In genomic region chr6:99484527-99485394, GRCh38 we compare ENCODE assay signal across 8 cellular contexts. TPM values are rescaled to one million over a fixed set of nuclear protein-coding genes. Genes with fewer than 3 reads are reported as not detected.
DNase-seq lines count a peak whose midpoint lies in the region; ATAC-seq and TF ChIP-seq lines count a peak whose summit lies in the region.
"Not testable (repeated sequence)": the region's sequence is repeated elsewhere in the genome, so short reads cannot be mapped to it uniquely, and the experiment has no call there.

No MANE protein-coding gene starts in this region.

- peak overlapping the region; percentile 16 for H3K4me3 ChIP-seq in OCI-LY7 (ENCODE audit: low read depth, low read length, poor library complexity, severe bottlenecking)

- H4K20me1 ChIP-seq in OCI-LY7 (ENCODE audit: insufficient read depth, low read length): not testable (repeated sequence)

- H3K4me1 ChIP-seq in OCI-LY7 (ENCODE audit: insufficient read depth, low read length, poor library complexity, severe bottlenecking): peaks cover 17% of the 10 kb centered on the region

- H3K79me2 ChIP-seq in OCI-LY7 (ENCODE audit: insufficient read depth, low read depth, low read length): not testable (repeated sequence)

- not testable (repeated sequence) for H3K9me3 ChIP-seq in OCI-LY7 (ENCODE audit: low read length)

- peak overlapping the region; percentile 36 for H3K27ac ChIP-seq in OCI-LY7 (ENCODE audit: low read depth, low read length, poor library complexity, severe bottlenecking)

- CTCF ChIA-PET in GM10248 (lab: Yijun Ruan, JAX): interaction anchor here (1.4 to 3.6 kb wide), 6 partner anchors 10 to 37 kb away, joined by 3 to 11 read pairs (median 4); no protein-coding TSS in a partner anchor
- CTCF ChIA-PET in OCI-LY7 (lab: Charles Lee; ENCODE audit: unreplicated experiment): not testable (repeated sequence)

- H2AFZ ChIP-seq in OCI-LY7 (ENCODE audit: low read length): peak overlapping the region; percentile 26

- BruUV-seq in OCI-LY7 (replicated peaks; lab: Mats Ljungman, UMichigan): not testable (repeated sequence)

- POLR2A ChIA-PET in GM10248 (lab: Yijun Ruan, JAX): not testable (repeated sequence)
- POLR2A ChIA-PET in OCI-LY7 (lab: Charles Lee): interaction anchor here (0.6 to 3.8 kb wide), 10 partner anchors 16 to 564 kb away, joined by 3 to 11 read pairs (median 5); partner anchors contain the start of genes CCNC and PNISR

- peaks cover 40% of the 10 kb centered on the region; the same call in 1 of the 2 replicates for H3K36me3 ChIP-seq in OCI-LY7 (ENCODE audit: insufficient read depth, low read length)

- intact Hi-C loops in OCI-LY7 (cut with micrococcal nuclease; ENCODE audit: unreplicated experiment): loop anchor here (1.0 kb wide), 1 partner anchor 31 kb away; the partner anchor contains the start of gene USP45

- ATAC-seq in GM18861 (IDR thresholded peaks at IDR 0.05; ENCODE audit: unreplicated experiment) (peak; percentile 85), GM19438 (IDR thresholded peaks at IDR 0.05; ENCODE audit: low read depth, unreplicated experiment) (peak; percentile 69), GM21619 (IDR thresholded peaks at IDR 0.05; ENCODE audit: unreplicated experiment) (peak; percentile 83), HG02884 (IDR thresholded peaks at IDR 0.05; ENCODE audit: unreplicated experiment) (peak; percentile 72), HG03139 (IDR thresholded peaks at IDR 0.05; ENCODE audit: unreplicated experiment) (peak; percentile 87), HG03571 (IDR thresholded peaks at IDR 0.05; ENCODE audit: unreplicated experiment) (peak; percentile 84)

- TF ChIP-seq CTCF in GM10248 (IDR thresholded peaks at IDR 0.05; ENCODE audit: control extremely low read depth, extremely low read depth, low read depth, missing control alignments); OCI-LY7 (conservative IDR thresholded peaks at IDR 0.05; ENCODE audit: low read length): not testable (repeated sequence)

- DNase-seq in GM10248 (ENCODE audit: extremely low spot score) (peak; percentile 23), OCI-LY7 (ENCODE audit: low spot score) (peak; percentile 44)

- H3K9me2 ChIP-seq in OCI-LY7 (ENCODE audit: insufficient read depth, low read length): not testable (repeated sequence)

- H3K4me2 ChIP-seq in OCI-LY7 (ENCODE audit: low read length): peak overlapping the region; percentile 54

RNA-seq across cellular contexts. Expression of gene USP45, which starts 30.5 kb away (rescaled TPM):
- total RNA-seq in OCI-LY7 (2014; rRNA removed; shearing (Covaris generic)): 8.5 and 9.4 TPM in 2 replicates
- total RNA-seq in OCI-LY7 (2022): 14.1 and 16.9 TPM in 2 replicates

RNA-seq across cellular contexts. Expression of gene PNISR, which starts 59.7 kb away (rescaled TPM):
- 163 and 169 TPM in 2 replicates for total RNA-seq in OCI-LY7 (2014; rRNA removed; shearing (Covaris generic))
- 176 and 201 TPM in 2 replicates for total RNA-seq in OCI-LY7 (2022)

Comparison
In these comparisons a context has a peak if more than half of its experiments do, and no peak if none do; other contexts are left out.
1. Peak in every context shown above with its lines: DNase-seq, ATAC-seq, H3K4me3 ChIP-seq and H3K27ac ChIP-seq.